Comparison of ENCODE assay signal across 13 cellular contexts in the genomic region with DNA sequence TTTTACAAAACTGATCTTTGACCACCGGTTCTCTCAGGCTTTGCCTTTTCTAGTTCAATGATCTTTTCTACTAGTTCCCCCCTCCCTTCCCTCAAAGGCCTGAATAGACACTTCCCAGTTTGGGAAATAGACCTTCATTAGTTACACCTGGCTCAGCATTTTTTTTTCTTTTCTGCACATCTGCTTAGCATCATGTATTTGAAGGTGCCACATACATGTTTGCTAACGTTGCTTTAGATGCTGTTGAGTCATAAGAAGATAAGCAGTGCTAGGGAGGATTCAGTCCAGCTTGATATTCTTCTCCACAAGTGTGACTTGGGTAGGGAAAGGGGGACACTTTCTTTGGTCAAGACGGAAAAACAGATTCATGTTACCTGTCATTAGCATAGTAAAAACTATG.
"Had no signal": no experiment of that assay in that cellular context is flagged by ENCODE, and none has a peak within 500 bp of the region (broad histone marks: within the 10 kb centered on the region; RNA-seq: fewer than 3 reads in every experiment).

No MANE protein-coding gene starts in this region.

- H3K36me3 ChIP-seq: breast epithelium, spleen had no signal

- H3K9me3 ChIP-seq: breast epithelium, heart left ventricle, spleen had no signal

- H3K27ac Mint-ChIP-seq: activated B cell treated with CpG ODN at 0.5 μM for 24 hours; naive B cell; stimulated activated memory B cell treated with anti-CD40 and anti-IgM and Interleukin-4, amounts not matched to agents 10 μg/mL and 1 μg/mL and 100 μg/mL, for 72 hours; T-helper 1 cell treated with Interleukin-12 subunit alpha and Interleukin-12 subunit beta and Interleukin-4 antibody, amounts not matched to agents 30 μg/mL and 1 μg/mL, for 36 hours had no signal

- H3K27me3 Mint-ChIP-seq: activated B cell treated with CpG ODN at 0.5 μM for 24 hours; stimulated activated memory B cell treated with anti-CD40 and anti-IgM and Interleukin-4, amounts not matched to agents 10 μg/mL and 1 μg/mL and 100 μg/mL, for 72 hours had no signal

- H3K4me1 Mint-ChIP-seq: activated B cell treated with CpG ODN at 0.5 μM for 24 hours; naive B cell; stimulated activated memory B cell treated with anti-CD40 and anti-IgM and Interleukin-4, amounts not matched to agents 10 μg/mL and 1 μg/mL and 100 μg/mL, for 72 hours had no signal

- H3K36me3 Mint-ChIP-seq: naive B cell; stimulated activated memory B cell treated with anti-CD40 and anti-IgM and Interleukin-4, amounts not matched to agents 10 μg/mL and 1 μg/mL and 100 μg/mL, for 72 hours had no signal

- H3K9me3 Mint-ChIP-seq: activated B cell treated with CpG ODN at 0.5 μM for 24 hours; T-helper 1 cell treated with Interleukin-12 subunit alpha and Interleukin-12 subunit beta and Interleukin-4 antibody, amounts not matched to agents 30 μg/mL and 1 μg/mL, for 36 hours had no signal

- DNase-seq: activated B cell treated with CpG ODN at 0.5 μM for 24 hours; activated CD4-positive, alpha-beta T cell treated with anti-CD3 and anti-CD28 coated beads, Interleukin-2, amount 50 U/mL, for 1 hour; activated naive CD4-positive, alpha-beta T cell treated with anti-CD3 and anti-CD28 coated beads, Interleukin-2, amount 50 U/mL, for 16 hours; activated T-cell treated with anti-CD3 and anti-CD28 coated beads for 4 hours; heart left ventricle; naive B cell; right cardiac atrium; spleen; stimulated activated CD4-positive, alpha-beta T cell treated with anti-CD3 and anti-CD28 coated beads, Interleukin-1b, Interleukin-23, amount 100 ng/mL, for 48 hours; trophoblast cell had no signal

- ATAC-seq: stimulated activated memory B cell treated with anti-CD40 and anti-IgM and Interleukin-4, amounts not matched to agents 10 μg/mL and 1 μg/mL and 100 μg/mL, for 72 hours had no signal

- H3K4me3 Mint-ChIP-seq: activated B cell treated with CpG ODN at 0.5 μM for 24 hours; naive B cell; stimulated activated memory B cell treated with anti-CD40 and anti-IgM and Interleukin-4, amounts not matched to agents 10 μg/mL and 1 μg/mL and 100 μg/mL, for 72 hours; T-helper 1 cell treated with Interleukin-12 subunit alpha and Interleukin-12 subunit beta and Interleukin-4 antibody, amounts not matched to agents 30 μg/mL and 1 μg/mL, for 36 hours had no signal

- H3K27me3 ChIP-seq: breast epithelium, heart left ventricle had no signal

- H3K4me3 ChIP-seq: breast epithelium, heart left ventricle, spleen had no signal

- H3K27ac ChIP-seq: spleen had no signal
